In the genomic region with DNA sequence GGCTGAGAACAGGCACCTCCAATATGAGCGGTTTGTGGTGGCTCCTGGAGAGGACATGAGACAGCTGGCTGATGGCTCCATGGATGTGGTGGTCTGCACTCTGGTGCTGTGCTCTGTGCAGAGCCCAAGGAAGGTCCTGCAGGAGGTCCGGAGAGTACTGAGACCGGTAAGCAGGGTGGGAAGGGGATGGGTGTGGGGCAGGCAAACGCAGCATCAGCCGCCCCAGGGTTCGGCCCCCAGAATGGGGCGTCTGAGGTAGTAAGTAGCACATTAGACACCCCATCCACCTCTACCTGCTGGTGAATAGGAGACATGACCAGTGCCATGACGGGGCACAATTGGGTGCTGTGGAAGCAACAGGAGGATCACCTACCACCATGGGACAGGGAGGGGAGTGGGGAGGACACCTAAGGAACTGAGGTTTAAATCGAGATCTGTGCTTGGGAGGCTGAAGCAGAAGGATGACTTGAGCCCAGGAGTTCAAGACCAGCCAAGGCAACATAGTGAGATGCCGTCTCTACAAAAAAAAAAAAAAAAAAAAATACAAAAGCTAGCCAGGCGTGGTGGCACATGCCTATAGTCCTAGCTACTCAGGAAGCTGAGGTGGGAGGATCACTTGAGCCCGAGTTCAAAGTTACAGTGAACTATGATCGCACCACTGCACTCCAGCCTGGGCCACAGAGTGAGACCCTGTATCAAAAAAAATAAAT, we compare ENCODE assay signal across 8 cellular contexts. TPM values are rescaled to one million over a fixed set of nuclear protein-coding genes. Genes with fewer than 3 reads are reported as not detected.
DNase-seq lines count a peak whose midpoint lies in the region; ATAC-seq and TF ChIP-seq lines count a peak whose summit lies in the region.
"Had no signal": no experiment of that assay in that cellular context is flagged by ENCODE, and none has a peak within 500 bp of the region (broad histone marks: within the 10 kb centered on the region; RNA-seq: fewer than 3 reads in every experiment).

No MANE protein-coding gene starts in this region.

- in situ Hi-C loops in transverse colon (cut with MboI; ENCODE audit: low pct_ligation_motif_present in 1 of 4, low pct_unique_long_range_greater_than_20kb in 1 of 4, low sequenced_read_pairs in 3 of 4), result no loop called here

- DNase-seq in coronary artery (ENCODE audit: low spot score) (peak; percentile 59), mesenteric fat pad (ENCODE audit: low spot score) (peak; percentile 60), transverse colon (no peak), DMS153 (lab: John Stamatoyannopoulos, UW) (no peak), foreskin keratinocyte (no peak)
- no peak for DNase-seq in stimulated activated CD4-positive, alpha-beta T cell treated with anti-CD3 and anti-CD28 coated beads, Interleukin-4, amount 100 ng/mL, for 24 hours
- DNase-seq: naive thymus-derived CD8-positive, alpha-beta T cell had no signal

- no peak overlapping the region for H3K9ac ChIP-seq in HUES48 (ENCODE audit: low read depth, low read length)

- TF ChIP-seq CTCF in coronary artery (IDR thresholded peaks at IDR 0.05) (no peak), transverse colon (IDR thresholded peaks at IDR 0.05) (no peak), foreskin keratinocyte (conservative IDR thresholded peaks at IDR 0.05) (no peak)

- no peak for ATAC-seq in foreskin keratinocyte

- WGBS in transverse colon (ENCODE audit: low coverage in 1 of 2), 2 donors, result 42 to 53% methylated on average over 5 to 13 of the region's 13 CpGs

- peak overlapping the region; percentile 70 for H3K27ac ChIP-seq in HUES48 (ENCODE audit: low read depth, low read length)
- no peak overlapping the region for H3K27ac ChIP-seq in coronary artery
- peak overlapping the region; percentile 67 to 83 (median 74) for H3K27ac ChIP-seq in transverse colon
- H3K27ac ChIP-seq in foreskin keratinocyte, result no peak overlapping the region

- H3K4me1 ChIP-seq in HUES48 (ENCODE audit: control insufficient read depth, insufficient read depth, low read length), result peaks cover 5% of the 10 kb centered on the region; the same call in 1 of the 2 replicates
- H3K4me1 ChIP-seq in transverse colon, result peaks cover 7 to 26% (median 15%) of the 10 kb centered on the region in 4 donors
- no peaks in the 10 kb centered on the region for H3K4me1 ChIP-seq in foreskin keratinocyte

- H3K9me3 ChIP-seq in HUES48 (ENCODE audit: control insufficient read depth, insufficient read depth, low read length) (no peaks in the 10 kb centered on the region), transverse colon (no peaks in the 10 kb centered on the region)

- H3K4me3 ChIP-seq in HUES48 (ENCODE audit: low read depth, low read length) (peak overlapping the region; percentile 42; the same call in 1 of the 2 replicates), coronary artery (no peak overlapping the region), transverse colon (peak overlapping the region in 3 of 4 donors; percentile 37 to 55 (median 43))

- H3K36me3 ChIP-seq in HUES48 (ENCODE audit: control insufficient read depth, insufficient read depth, low read length), result peaks cover 7% of the 10 kb centered on the region
- H3K36me3 ChIP-seq in transverse colon, result no peaks in the 10 kb centered on the region

- intact Hi-C loops in transverse colon (cut with DNase I; ENCODE audit: low total_unique reads), result no loop called here

- no peaks in the 10 kb centered on the region for H3K27me3 ChIP-seq in HUES48 (ENCODE audit: control insufficient read depth, insufficient read depth, low read length)
- H3K27me3 ChIP-seq in transverse colon, result no peaks in the 10 kb centered on the region
- peaks cover 13% of the 10 kb centered on the region for H3K27me3 ChIP-seq in foreskin keratinocyte

- TF ChIP-seq POLR2A in transverse colon (IDR thresholded peaks at IDR 0.05), result no peak

- TF ChIP-seq EP300 in transverse colon (IDR thresholded peaks at IDR 0.05; ENCODE audit: low read depth), result no peak

RNA-seq across cellular contexts. Expression of a gene that starts 25.5 kb away (rescaled TPM):
- total RNA-seq in mesenteric fat pad, result 536 TPM
- total RNA-seq in transverse colon, result 100 to 1,000 TPM in 1 of 4 donors, 10 to 100 TPM in 3; 14.4 to 125 (median 23.6) TPM
- 0.42 and 0.44 TPM in 2 replicates for total RNA-seq in foreskin keratinocyte
- 0.22 and 0.32 TPM in 2 replicates for polyA plus RNA-seq in foreskin keratinocyte

RNA-seq across cellular contexts. Expression of a gene that starts 33.6 kb away (rescaled TPM):
- total RNA-seq in mesenteric fat pad, result 136 TPM
- total RNA-seq in transverse colon, result 100 to 1,000 TPM; 158 to 494 (median 381) TPM
- total RNA-seq in foreskin keratinocyte, result 107 and 121 TPM in 2 replicates
- polyA plus RNA-seq in foreskin keratinocyte, result 153 and 177 TPM in 2 replicates

RNA-seq across cellular contexts. Expression of a gene that starts 38.0 kb away (rescaled TPM):
- total RNA-seq in mesenteric fat pad (123 TPM), transverse colon (10 to 100 TPM; 16.5 to 74.4 (median 58.3) TPM), foreskin keratinocyte (1.4 and 1.5 TPM in 2 replicates)
- polyA plus RNA-seq in foreskin keratinocyte, result 0.76 and 1.0 TPM in 2 replicates

RNA-seq across cellular contexts. Expression of a gene that starts 45.5 kb away (rescaled TPM):
- total RNA-seq in mesenteric fat pad, result not detected
- total RNA-seq in transverse colon, result not detected
- not detected in 2 replicates for total RNA-seq in foreskin keratinocyte
- not detected in 2 replicates for polyA plus RNA-seq in foreskin keratinocyte
- total RNA-seq: naive thymus-derived CD8-positive, alpha-beta T cell had no signal
- polyA plus RNA-seq: naive thymus-derived CD8-positive, alpha-beta T cell had no signal

RNA-seq across cellular contexts. Expression of a gene that starts 46.6 kb away (rescaled TPM):
- total RNA-seq in mesenteric fat pad (1,545 TPM), transverse colon (100 to 1,000 TPM; 427 to 723 (median 581) TPM), foreskin keratinocyte (600 and 634 TPM in 2 replicates)
- polyA plus RNA-seq in foreskin keratinocyte, result 700 and 759 TPM in 2 replicates

Comparison
In these comparisons a context has a peak if more than half of its experiments do, and no peak if none do; other contexts are left out.
1. H3K27ac ChIP-seq: peak in HUES48 (single experiment) and transverse colon (4 of 4); none in coronary artery (0 of 2) and foreskin keratinocyte (single experiment).
2. DNase-seq: peak in coronary artery (single experiment) and mesenteric fat pad (single experiment); none in transverse colon (single experiment), DMS153 (single experiment), foreskin keratinocyte (0 of 2) and stimulated activated CD4-positive, alpha-beta T cell treated with anti-CD3 and anti-CD28 coated beads, Interleukin-4, amount 100 ng/mL, for 24 hours (single experiment).
3. RNA of a gene that starts 25.5 kb away (total RNA-seq): 536 TPM in mesenteric fat pad (single experiment) and 14.4 to 125 TPM in transverse colon; 0.42 to 0.44 TPM in foreskin keratinocyte; every median in the first group is over 10 times any median in the second.